Comparison of ENCODE assay signal across 22 cellular contexts in the genomic region with DNA sequence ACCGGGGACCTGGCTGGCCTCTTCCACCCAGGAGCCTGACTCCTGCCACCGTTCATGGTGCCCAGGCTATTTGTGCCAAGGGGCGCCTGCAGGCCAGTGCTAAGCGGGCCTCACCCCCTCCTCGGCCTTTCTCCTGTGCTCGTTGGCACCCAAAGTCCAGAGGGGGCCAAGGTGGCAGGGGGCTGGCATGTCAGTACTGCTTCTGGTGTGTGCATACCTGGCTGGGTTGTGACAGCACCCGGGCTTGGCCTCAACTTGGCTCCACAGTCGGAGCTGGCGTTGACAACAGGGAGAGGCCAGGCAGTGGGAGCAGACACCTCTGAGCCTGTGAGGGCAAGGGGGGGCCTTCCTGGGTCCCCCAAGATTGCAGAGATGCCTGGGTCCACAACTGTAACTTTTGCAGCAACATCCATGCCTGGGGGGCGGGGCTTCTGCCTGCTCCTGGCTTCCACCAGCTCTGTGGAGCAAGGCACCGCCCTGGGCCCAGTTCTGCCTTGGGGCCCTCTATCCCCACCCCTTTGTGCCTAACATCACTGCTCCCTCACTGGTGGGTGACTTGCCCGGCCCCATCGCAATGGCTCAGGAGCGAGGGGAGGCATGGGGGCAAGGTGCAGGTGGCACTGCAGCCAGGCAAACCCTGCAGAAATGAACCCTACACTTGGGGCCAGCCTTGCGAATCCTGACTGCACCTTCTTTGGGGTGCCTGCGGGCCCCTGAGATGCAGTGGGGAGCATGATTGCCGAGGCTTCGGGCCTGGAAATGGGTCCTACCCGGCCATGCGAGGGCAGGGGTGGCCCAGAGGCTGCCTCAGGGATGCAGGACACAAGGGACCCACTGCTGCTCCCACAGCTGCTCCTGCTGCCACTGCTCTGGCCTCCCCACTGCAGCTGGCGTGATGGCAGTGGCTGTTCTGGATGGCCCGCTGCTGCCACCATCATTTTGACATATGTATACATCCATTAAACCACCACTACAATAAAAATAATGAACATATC. TPM values are rescaled to one million over a fixed set of nuclear protein-coding genes. Genes with fewer than 3 reads are reported as not detected.
DNase-seq lines count a peak whose midpoint lies in the region; ATAC-seq and TF ChIP-seq lines count a peak whose summit lies in the region.
"Had no signal": no experiment of that assay in that cellular context is flagged by ENCODE, and none has a peak within 500 bp of the region (broad histone marks: within the 10 kb centered on the region; RNA-seq: fewer than 3 reads in every experiment).

No MANE protein-coding gene starts in this region.

- H3K4ac ChIP-seq in neuronal stem cell (ENCODE audit: low read length) = peak overlapping the region; percentile 53

- H3K9me3 ChIP-seq in HUES48 (ENCODE audit: control insufficient read depth, insufficient read depth, low read length) (peaks cover 9% of the 10 kb centered on the region), neuronal stem cell (replicated peaks in 1 of 2; ENCODE audit: control insufficient read depth in 2 of 2, insufficient read depth in 1 of 2, low read depth in 1 of 2, low read length in 2 of 2) (peaks cover 6 to 35% of the 10 kb centered on the region in 2 donors)
- H3K9me3 ChIP-seq: HAP-1, SJSA1 had no signal

- H3K4me1 ChIP-seq in HUES48 (ENCODE audit: control insufficient read depth, insufficient read depth, low read length) (peaks cover 55% of the 10 kb centered on the region), neuronal stem cell (ENCODE audit: control insufficient read depth in 2 of 2, insufficient read depth in 1 of 2, low read depth in 1 of 2, low read length in 2 of 2) (peaks cover 0 to 8% of the 10 kb centered on the region in 2 donors)
- H3K4me1 ChIP-seq: BLaER1 treated with 17β-estradiol and CSF1 and Interleukin-3, amounts not matched to agents 10 nM and 100 nM; HAP-1; SJSA1 had no signal

- H3K27me3 ChIP-seq in HUES48 (ENCODE audit: control insufficient read depth, insufficient read depth, low read length) (no peaks in the 10 kb centered on the region), neuronal stem cell (ENCODE audit: control insufficient read depth in 3 of 3, insufficient read depth in 3 of 3, low read depth in 1 of 3, low read length in 3 of 3) (no peaks in the 10 kb centered on the region), brain microvascular endothelial cell (replicated peaks) (no peaks in the 10 kb centered on the region)
- H3K27me3 ChIP-seq: BLaER1 treated with 17β-estradiol and CSF1 and Interleukin-3, amounts not matched to agents 10 nM and 100 nM; SJSA1 had no signal

- H3K9ac ChIP-seq in HUES48 (ENCODE audit: low read depth, low read length) (no peak overlapping the region), neuronal stem cell (ENCODE audit: low read depth, low read length, poor library complexity) (peak overlapping the region; percentile 21)
- H3K9ac ChIP-seq: BLaER1 treated with 17β-estradiol and CSF1 and Interleukin-3, amounts not matched to agents 10 nM and 100 nM had no signal

- no peak overlapping the region for H2AFZ ChIP-seq in neuronal stem cell (ENCODE audit: low read length)
- H2AFZ ChIP-seq: PC-9 had no signal

- peak overlapping the region; percentile 93 for H2BK5ac ChIP-seq in neuronal stem cell (ENCODE audit: low read length)

- peak overlapping the region; percentile 63 for H2AK5ac ChIP-seq in neuronal stem cell (ENCODE audit: low read depth, low read length)

- ATAC-seq in Right ventricle myocardium inferior (peak; percentile 33), esophagus mucosa (peak; percentile 18), HG02852 (IDR thresholded peaks at IDR 0.05; ENCODE audit: unreplicated experiment) (no peak)

- DNase-seq in Right ventricle myocardium inferior (ENCODE audit: missing footprints) (peak; percentile 66), cardiac septum (ENCODE audit: low spot score) (no peak), neuronal stem cell (ENCODE audit: low spot score) (no peak), brain microvascular endothelial cell (no peak), SIG-M5 (lab: John Stamatoyannopoulos, UW) (no peak)
- DNase-seq: 8988T, GF-D8, IMR-90, NCI-H1105, NCI-H146, NCI-H2029, NCI-H2227 treated with DMSO at 0.1 percent for 48 hours, NCI-H510A, NCI-H748 treated with DMSO at 0.1 percent for 48 hours, PC-9 had no signal

- intact Hi-C loops in Right ventricle myocardium inferior (cut with DNase I) (no loop called here), cardiac septum (cut with DNase I) (no loop called here)

- peak overlapping the region; percentile 27 for H3K18ac ChIP-seq in neuronal stem cell (ENCODE audit: low read length)

- H4K91ac ChIP-seq in neuronal stem cell (ENCODE audit: low read depth, low read length, poor library complexity) = no peak overlapping the region

- TF ChIP-seq CTCF in brain microvascular endothelial cell (IDR thresholded peaks at IDR 0.05; ENCODE audit: low read depth, low read length, missing control alignments) = no peak

- in situ Hi-C loops in brain microvascular endothelial cell (cut with HindIII; ENCODE audit: low pct_ligation_motif_present, low sequenced_read_pairs) = no loop called here

- H3K27ac ChIP-seq in HUES48 (ENCODE audit: low read depth, low read length) = peak overlapping the region; percentile 15
- H3K27ac ChIP-seq in neuronal stem cell (replicated peaks; ENCODE audit: low read length) = no peak overlapping the region
- no peak overlapping the region for H3K27ac ChIP-seq in brain microvascular endothelial cell
- H3K27ac ChIP-seq: BLaER1 treated with 17β-estradiol and CSF1 and Interleukin-3, amounts not matched to agents 10 nM and 100 nM; PC-9; RWPE1; SJSA1 had no signal

- H2BK120ac ChIP-seq in neuronal stem cell (ENCODE audit: low read depth, low read length) = no peak overlapping the region

- peaks cover 9% of the 10 kb centered on the region; the same call in 1 of the 2 replicates for H3K36me3 ChIP-seq in HUES48 (ENCODE audit: control insufficient read depth, insufficient read depth, low read length)
- H3K36me3 ChIP-seq in neuronal stem cell (replicated peaks in 1 of 2; ENCODE audit: control insufficient read depth in 2 of 2, insufficient read depth in 2 of 2, low read length in 2 of 2) = peaks cover 0 to 8% of the 10 kb centered on the region in 2 donors
- H3K36me3 ChIP-seq in brain microvascular endothelial cell (replicated peaks) = no peaks in the 10 kb centered on the region
- H3K36me3 ChIP-seq: HAP-1, SJSA1 had no signal

- H2BK12ac ChIP-seq in neuronal stem cell (ENCODE audit: low read length) = no peak overlapping the region

- H3K79me1 ChIP-seq in neuronal stem cell (ENCODE audit: low read depth, low read length) = peaks cover 7% of the 10 kb centered on the region

- peak overlapping the region; percentile 89 for H3K14ac ChIP-seq in neuronal stem cell (ENCODE audit: low read length)

- H3K4me2 ChIP-seq in neuronal stem cell (ENCODE audit: insufficient read depth, low read length, poor library complexity, severe bottlenecking) = no peak overlapping the region
- H3K4me2 ChIP-seq: BLaER1 treated with 17β-estradiol and CSF1 and Interleukin-3, amounts not matched to agents 10 nM and 100 nM; PC-9 had no signal

- WGBS in neuronal stem cell (ENCODE audit: extremely low coverage in 2 of 2, insufficient read length in 2 of 2, insufficient replicate concordance in 1 of 2), 2 donors = no CpG with 5 or more reads among the region's 22 CpGs

- H4K8ac ChIP-seq in neuronal stem cell (ENCODE audit: low read depth, low read length) = peak overlapping the region; percentile 29

- H3K4me3 ChIP-seq in HUES48 (ENCODE audit: low read depth, low read length) = no peak overlapping the region
- no peak overlapping the region for H3K4me3 ChIP-seq in neuronal stem cell (ENCODE audit: low read length in 2 of 2)
- H3K4me3 ChIP-seq in brain microvascular endothelial cell (ENCODE audit: low read depth, low read length) = no peak overlapping the region
- H3K4me3 ChIP-seq: HAP-1, PC-9, SJSA1 had no signal

- H3K23ac ChIP-seq in neuronal stem cell (ENCODE audit: low read depth, low read length, poor library complexity) = no peak overlapping the region

- H2BK15ac ChIP-seq in neuronal stem cell (ENCODE audit: low read length) = no peak overlapping the region

RNA-seq across cellular contexts. Expression of gene PTPN4, which starts 35.9 kb away (rescaled TPM):
- total RNA-seq in Right ventricle myocardium inferior = 40.4 TPM
- 35.7 TPM for total RNA-seq in cardiac septum
- total RNA-seq in esophagus mucosa = 20.4 TPM
- 7.7 TPM for polyA plus RNA-seq in neuronal stem cell (2013, experiment 1 of 2)
- polyA plus RNA-seq in neuronal stem cell (2013, experiment 2 of 2) = 9.5 TPM
